11 cellular contexts compared by ENCODE assay signal in genomic region chr17:17120294-17120693, GRCh38.
A peak's percentile ranks its signal among the peaks of the same experiment; 100 is the strongest.
DNase-seq lines count a peak whose midpoint lies in the region; ATAC-seq, FAIRE-seq and TF ChIP-seq lines count a peak whose summit lies in the region.
"Had no signal": no experiment of that assay in that cellular context is flagged by ENCODE, and none has a peak within 500 bp of the region (broad histone marks: within the 10 kb centered on the region; RNA-seq: fewer than 3 reads in every experiment).

No MANE protein-coding gene starts in this region.

- H3K36me3 Mint-ChIP-seq in naive thymus-derived CD4-positive, alpha-beta T cell: peaks cover 0 to 4% (median 0%) of the 10 kb centered on the region in 5 donors

- no peak for TF ChIP-seq CTCF in colonic mucosa (IDR thresholded peaks at IDR 0.05)

- no peak for FAIRE-seq in frontal cortex (lab: Jason Lieb, UNC)

- intact Hi-C loops in Right ventricle myocardium inferior (cut with DNase I) (loop anchor here (5.0 kb wide), 1 partner anchor 78 kb away; the partner anchor contains the start of gene MPRIP), cardiac septum (cut with DNase I) (no loop called here), colonic mucosa (cut with DNase I) (no loop called here)
- intact Hi-C loops in naive thymus-derived CD4-positive, alpha-beta T cell (cut with micrococcal nuclease): no loop called here

- peak overlapping the region in 6 of 10 donors; percentile 34 to 72 (median 65) for H3K4me3 Mint-ChIP-seq in naive thymus-derived CD4-positive, alpha-beta T cell

- H3K4me1 ChIP-seq in colonic mucosa: peaks cover 39% of the 10 kb centered on the region
- H3K4me1 ChIP-seq in naive thymus-derived CD4-positive, alpha-beta T cell (ENCODE audit: control insufficient read depth in 2 of 2, insufficient read depth in 2 of 2, low read length in 2 of 2): peaks cover 45 to 52% of the 10 kb centered on the region in 2 donors

- ATAC-seq in Right ventricle myocardium inferior (peak; percentile 26), HG03432 (IDR thresholded peaks at IDR 0.05; ENCODE audit: unreplicated experiment) (no peak), HG02763 (IDR thresholded peaks at IDR 0.05; ENCODE audit: unreplicated experiment) (no peak)
- ATAC-seq in naive thymus-derived CD4-positive, alpha-beta T cell: no peak

- no peaks in the 10 kb centered on the region for H3K27me3 Mint-ChIP-seq in naive thymus-derived CD4-positive, alpha-beta T cell

- H3K9me3 ChIP-seq in colonic mucosa: no peaks in the 10 kb centered on the region
- no peaks in the 10 kb centered on the region for H3K9me3 ChIP-seq in naive thymus-derived CD4-positive, alpha-beta T cell (ENCODE audit: control insufficient read depth in 2 of 3, low read length in 3 of 3)

- H3K27me3 ChIP-seq in colonic mucosa: no peaks in the 10 kb centered on the region
- no peaks in the 10 kb centered on the region for H3K27me3 ChIP-seq in naive thymus-derived CD4-positive, alpha-beta T cell (ENCODE audit: control insufficient read depth in 2 of 2, insufficient read depth in 2 of 2, low read length in 2 of 2)

- peak overlapping the region; percentile 50 to 61 for H3K9ac ChIP-seq in colonic mucosa (ENCODE audit: low read depth in 2 of 2, low read length in 2 of 2)

- peaks cover 0 to 4% (median 0%) of the 10 kb centered on the region in 11 donors for H3K9me3 Mint-ChIP-seq in naive thymus-derived CD4-positive, alpha-beta T cell

- H3K27ac Mint-ChIP-seq in naive thymus-derived CD4-positive, alpha-beta T cell: peak overlapping the region in 8 of 9 donors; percentile 83 to 92 (median 88)

- H3K4me3 ChIP-seq in colonic mucosa: no peak overlapping the region
- no peak overlapping the region for H3K4me3 ChIP-seq in naive thymus-derived CD4-positive, alpha-beta T cell (ENCODE audit: low read length)

- POLR2A ChIA-PET in naive thymus-derived CD4-positive, alpha-beta T cell (lab: Charles Lee): interaction anchor here (1.4 to 1.9 kb wide), 3 partner anchors 10 to 158 kb away, joined by 3 to 9 read pairs (median 6); no protein-coding TSS in a partner anchor

- peak overlapping the region; percentile 78 for H3K27ac ChIP-seq in colonic mucosa
- H3K27ac ChIP-seq in naive thymus-derived CD4-positive, alpha-beta T cell (ENCODE audit: low read depth, low read length): peak overlapping the region; percentile 12

- CTCF ChIA-PET in naive thymus-derived CD4-positive, alpha-beta T cell (lab: Charles Lee): interaction anchor here (0.8 kb wide), 1 partner anchor 10 kb away, joined by 3 read pairs; no protein-coding TSS in a partner anchor

- DNase-seq in Right ventricle myocardium inferior (ENCODE audit: missing footprints) (peak; percentile 25), cardiac septum (ENCODE audit: low spot score) (no peak), colonic mucosa (no peak), amniotic stem cell (lab: John Stamatoyannopoulos, UW) (no peak), frontal cortex (ENCODE audit: low spot score in 2 of 2) (no peak)
- no peak for DNase-seq in naive thymus-derived CD4-positive, alpha-beta T cell
- DNase-seq: Karpas-422, left cardiac atrium, retina had no signal

- no peaks in the 10 kb centered on the region for H3K36me3 ChIP-seq in colonic mucosa
- no peaks in the 10 kb centered on the region for H3K36me3 ChIP-seq in naive thymus-derived CD4-positive, alpha-beta T cell (ENCODE audit: control insufficient read depth in 2 of 3, insufficient read depth in 3 of 3, low read length in 3 of 3)

- peaks cover 51 to 91% (median 89%) of the 10 kb centered on the region in 7 donors for H3K4me1 Mint-ChIP-seq in naive thymus-derived CD4-positive, alpha-beta T cell
